In the genomic region with DNA sequence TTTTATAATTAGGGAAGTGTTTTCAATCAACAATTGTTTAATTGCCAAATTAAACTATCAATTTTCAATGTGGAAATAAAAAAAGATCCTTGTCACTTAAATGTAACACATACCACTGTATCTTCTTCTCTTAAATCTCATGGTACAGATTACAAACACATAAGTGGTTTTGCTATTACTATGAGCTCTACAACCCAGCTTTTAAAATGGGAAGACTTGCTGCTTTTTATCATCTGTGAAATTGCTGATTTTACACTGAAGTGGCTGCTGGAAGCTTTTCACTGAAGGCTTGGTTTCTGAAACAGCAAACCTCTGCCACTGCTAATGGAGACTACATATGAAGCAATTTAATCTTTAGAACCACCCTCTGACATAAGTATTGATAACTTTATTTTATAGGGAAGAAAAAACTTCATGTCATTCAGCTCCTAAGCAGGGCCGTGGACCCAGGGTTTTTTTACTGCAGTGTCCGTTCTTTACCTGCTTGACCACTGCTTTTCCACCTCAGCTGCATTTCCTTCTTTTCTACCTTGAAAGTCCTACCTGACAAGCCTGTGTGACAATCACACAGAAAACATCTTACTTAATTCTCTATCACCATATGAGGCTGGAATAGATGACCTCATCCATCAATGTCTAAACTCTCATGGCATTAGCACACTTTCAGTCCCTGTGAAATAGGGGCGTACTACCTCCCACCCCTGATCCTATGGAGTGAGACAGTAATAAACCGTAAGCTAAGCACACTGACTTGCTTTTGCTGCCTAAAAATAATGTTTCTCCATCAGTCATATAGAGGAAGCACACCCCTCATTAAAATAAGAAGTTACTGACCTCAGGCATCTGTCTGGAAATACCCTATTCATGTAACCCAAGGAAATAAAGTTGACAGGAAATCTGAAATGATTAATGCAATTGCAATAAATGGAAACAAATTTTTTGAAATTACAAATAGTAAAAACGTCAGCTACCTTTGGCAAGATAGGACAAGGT, we compare ENCODE assay signal across 25 cellular contexts. TPM values are rescaled to one million over a fixed set of nuclear protein-coding genes. Genes with fewer than 3 reads are reported as not detected.
DNase-seq lines count a peak whose midpoint lies in the region; ATAC-seq, FAIRE-seq and TF ChIP-seq lines count a peak whose summit lies in the region.
"Had no signal": no experiment of that assay in that cellular context is flagged by ENCODE, and none has a peak within 500 bp of the region (broad histone marks: within the 10 kb centered on the region; RNA-seq: fewer than 3 reads in every experiment).

No MANE protein-coding gene starts in this region.

- TF ChIP-seq EP300 in HepG2 (IDR thresholded peaks at IDR 0.05; ENCODE audit: low read depth in 2 of 2, low read length in 2 of 2), result no peak
- no peak for TF ChIP-seq EP300 in HepG2 (CRISPR knock-in tag; IDR thresholded peaks at IDR 0.05; ENCODE audit: borderline replicate concordance)

- no TSS peak for BruUV-seq in HepG2 (replicated peaks; lab: Mats Ljungman, UMichigan)

- H3K27ac ChIP-seq in SJCRH30 (peak overlapping the region; percentile 62), HepG2 (ENCODE audit: extremely low read length, insufficient read depth, low read length) (no peak overlapping the region), colonic mucosa (no peak overlapping the region)
- H3K27ac ChIP-seq: breast epithelium, coronary artery, neural progenitor cell, sigmoid colon, SJSA1, stomach, tibial artery had no signal

- intact Hi-C loops in HepG2 (cut with micrococcal nuclease; ENCODE audit: unreplicated experiment), result no loop called here
- intact Hi-C loops in colonic mucosa (cut with DNase I), result no loop called here

- WGBS in HepG2 (ENCODE audit: low lambda C conversion rate), result 23% methylated on average over 5 of the region's 5 CpGs

- no peak overlapping the region for H3K4me3 ChIP-seq in SJCRH30
- no peak overlapping the region for H3K4me3 ChIP-seq in HepG2 (replicated peaks in 1 of 3; ENCODE audit: insufficient read depth in 1 of 3, low read depth in 2 of 3, low read length in 3 of 3)
- H3K4me3 ChIP-seq in colonic mucosa, result no peak overlapping the region
- H3K4me3 ChIP-seq: breast epithelium, coronary artery, lung, neural progenitor cell, sigmoid colon, SJSA1, stomach, tibial artery had no signal

- no peaks in the 10 kb centered on the region for H3K27me3 ChIP-seq in SJCRH30
- no peaks in the 10 kb centered on the region for H3K27me3 ChIP-seq in HepG2 (ENCODE audit: control insufficient read depth in 1 of 2, insufficient read depth in 2 of 2, low read length in 2 of 2)
- H3K27me3 ChIP-seq in colonic mucosa, result no peaks in the 10 kb centered on the region
- H3K27me3 ChIP-seq: breast epithelium, neural progenitor cell, sigmoid colon, SJSA1, stomach, tibial artery had no signal

- H3K4me2 ChIP-seq in HepG2 (ENCODE audit: low read depth, low read length), result no peak overlapping the region
- H3K4me2 ChIP-seq: neural progenitor cell had no signal

- TF ChIP-seq CTCF in D721Med (IDR thresholded peaks at IDR 0.05; ENCODE audit: insufficient read depth, missing control alignments) (no peak), HepG2 (CRISPR knock-in tag; IDR thresholded peaks at IDR 0.05) (no peak), colonic mucosa (IDR thresholded peaks at IDR 0.05) (no peak)

- no peak overlapping the region for H2AFZ ChIP-seq in HepG2 (ENCODE audit: low read length)
- H2AFZ ChIP-seq: neural progenitor cell had no signal

- POLR2A ChIA-PET in HepG2 (lab: Yijun Ruan, JAX), result no interaction called here

- no peak for TF ChIP-seq POLR2A in HepG2 (IDR thresholded peaks at IDR 0.05; ENCODE audit: insufficient read depth in 1 of 2, low read depth in 2 of 2, low read length in 2 of 2)

- H3K9ac ChIP-seq in HepG2 (ENCODE audit: insufficient read depth, low read depth, low read length) (no peak overlapping the region), colonic mucosa (ENCODE audit: low read depth in 2 of 2, low read length in 2 of 2) (no peak overlapping the region)
- H3K9ac ChIP-seq: neural progenitor cell had no signal

- no peaks in the 10 kb centered on the region for H3K36me3 ChIP-seq in SJCRH30
- no peaks in the 10 kb centered on the region for H3K36me3 ChIP-seq in HepG2 (replicated peaks in 1 of 2; ENCODE audit: control insufficient read depth in 1 of 2, insufficient read depth in 2 of 2, low read length in 2 of 2)
- no peaks in the 10 kb centered on the region for H3K36me3 ChIP-seq in colonic mucosa
- H3K36me3 ChIP-seq: breast epithelium, neural progenitor cell, sigmoid colon, SJSA1, stomach, tibial artery had no signal

- DNase-seq in D721Med (ENCODE audit: insufficient read length, low spot score) (no peak), HT-29 (ENCODE audit: low spot score) (peak; percentile 44), SJCRH30 (peak; percentile 46 to 83), HepG2 (ENCODE audit: low spot score) (no peak), colonic mucosa (no peak), NCI-H2171 treated with DMSO at 0.1 percent for 48 hours (lab: John Stamatoyannopoulos, UW) (no peak), NCI-H1092 treated with DMSO at 0.1 percent for 48 hours (lab: John Stamatoyannopoulos, UW) (no peak)
- DNase-seq: activated CD4-positive, alpha-beta T cell treated with anti-CD3 and anti-CD28 coated beads for 4 hours; activated CD8-positive, alpha-beta memory T cell treated with anti-CD3 and anti-CD28 coated beads, Interleukin-2, amount 10 ng/mL, durations not matched to agents 7 days and 5 days; activated naive CD4-positive, alpha-beta T cell treated with anti-CD3 and anti-CD28 coated beads, Interleukin-2, amount 50 U/mL, for 16 hours; amygdala; CD4-positive, alpha-beta T cell; islet precursor cell; KG1; NCI-H1694 treated with DMSO at 0.1 percent for 48 hours; posterior cingulate gyrus; sigmoid colon; stomach; tibial artery had no signal

- CTCF ChIA-PET in HepG2 (lab: Yijun Ruan, JAX; ENCODE audit: low intra/inter-chr PET ratio, low total read pairs), result no interaction called here

- no peaks in the 10 kb centered on the region for H3K9me3 ChIP-seq in SJCRH30 (replicated peaks)
- no peaks in the 10 kb centered on the region for H3K9me3 ChIP-seq in HepG2 (ENCODE audit: low read length)
- H3K9me3 ChIP-seq in colonic mucosa, result no peaks in the 10 kb centered on the region
- H3K9me3 ChIP-seq: breast epithelium, sigmoid colon, SJSA1, stomach, tibial artery had no signal

- in situ Hi-C loops in HepG2 (cut with HindIII; ENCODE audit: extremely low pct_ligation_motif_present, low pct_unique_long_range_greater_than_20kb), result no loop called here

- peak; percentile 35 for FAIRE-seq in D721Med (lab: Jason Lieb, UNC)
- no peak for FAIRE-seq in HepG2 (lab: Jason Lieb, UNC)

- H3K4me1 ChIP-seq in SJCRH30, result peaks cover 22% of the 10 kb centered on the region
- H3K4me1 ChIP-seq in HepG2 (ENCODE audit: insufficient read depth, low read length), result peaks cover 6% of the 10 kb centered on the region
- no peaks in the 10 kb centered on the region for H3K4me1 ChIP-seq in colonic mucosa
- H3K4me1 ChIP-seq: breast epithelium, SJSA1, stomach, tibial artery had no signal

- no peaks in the 10 kb centered on the region for H4K20me1 ChIP-seq in HepG2 (ENCODE audit: insufficient read depth, low read length)

- ATAC-seq in HepG2 (no peak), GM18909 (IDR thresholded peaks at IDR 0.05; ENCODE audit: poor library complexity, unreplicated experiment) (no peak)
- ATAC-seq: activated CD8-positive, alpha-beta memory T cell treated with anti-CD3 and anti-CD28 coated beads, Interleukin-2, amount 10 ng/mL, durations not matched to agents 7 days and 5 days had no signal

- no peak for TF ChIP-seq RAD21 in HepG2 (CRISPR knock-in tag; IDR thresholded peaks at IDR 0.05)

- H3K79me2 ChIP-seq in HepG2 (ENCODE audit: insufficient read depth, low read length), result no peaks in the 10 kb centered on the region

TF ChIP-seq in HepG2, 621 proteins besides CTCF, POLR2A, EP300 and RAD21:
- TF ChIP-seq GZF1 (CRISPR knock-in tag; IDR thresholded peaks at IDR 0.05) (no peak), ATF7 (IDR thresholded peaks at IDR 0.05) (peak; percentile 81), ATF7 (CRISPR knock-in tag; IDR thresholded peaks at IDR 0.05) (no peak)

RNA-seq across cellular contexts. Expression of a gene that starts 19.2 kb away (rescaled TPM):
- total RNA-seq in HT-29 (2014; rRNA removed; shearing (Covaris generic)), result 0.10 and 0.16 TPM in 2 replicates
- total RNA-seq in SJCRH30 (2014; rRNA removed; shearing (Covaris generic)), result 27.1 and 27.7 TPM in 2 replicates
- total RNA-seq in HepG2 (2016; rRNA removed; fragmentation: Illumina TruSeq; extraction: Trizol) (not detected in 2 replicates), colonic mucosa (10 to 100 TPM in 1 of 2 donors, 1 to 10 TPM in 1; 4.1 to 25.5 TPM)
- total RNA-seq in HepG2 (2016; cell fraction: cytosol; rRNA removed; fragmentation: Illumina TruSeq; extraction: Trizol; ENCODE audit: low read depth), result not detected in 2 replicates
- total RNA-seq in HepG2 (2016; cell fraction: insoluble cytoplasmic fraction; rRNA removed; fragmentation: Illumina TruSeq; extraction: Trizol), result not detected in 2 replicates
- not detected in 2 replicates for total RNA-seq in HepG2 (2016; cell fraction: membrane; rRNA removed; fragmentation: Illumina TruSeq; extraction: Trizol)
- total RNA-seq in HepG2 (2016; cell fraction: nucleus; rRNA removed; fragmentation: Illumina TruSeq; extraction: Trizol), result not detected in 2 replicates
- not detected in 2 replicates for polyA plus RNA-seq in HepG2 (2011; rRNA removed)
- polyA plus RNA-seq in HepG2 (2011; cell fraction: cytosol; rRNA removed), result not detected in 2 replicates
- polyA plus RNA-seq in HepG2 (2011; cell fraction: nucleus; rRNA removed), result not detected in 2 replicates
- polyA plus RNA-seq in HepG2 (2012), result not detected in 2 replicates
- polyA plus RNA-seq in HepG2 (2016; cell fraction: cytosol; fragmentation: Illumina TruSeq; extraction: Trizol; ENCODE audit: low read depth), result not detected in 2 replicates
- polyA plus RNA-seq in HepG2 (2016; cell fraction: insoluble cytoplasmic fraction; fragmentation: Illumina TruSeq; extraction: Trizol; ENCODE audit: low read depth), result not detected in 2 replicates
- not detected in 2 replicates for polyA plus RNA-seq in HepG2 (2016; cell fraction: membrane; fragmentation: Illumina TruSeq; extraction: Trizol; ENCODE audit: low read depth)
- not detected in 2 replicates for polyA plus RNA-seq in HepG2 (2016; cell fraction: nucleus; fragmentation: Illumina TruSeq; extraction: Trizol; ENCODE audit: insufficient read depth, low read depth)
- under 0.01 TPM in 2 replicates for polyA minus RNA-seq in HepG2 (2011; rRNA and poly(A)+ RNA removed; ENCODE audit: low replicate concordance)
- polyA minus RNA-seq in HepG2 (2011; cell fraction: cytosol; rRNA and poly(A)+ RNA removed), result not detected in 2 replicates
- polyA minus RNA-seq in HepG2 (2011; cell fraction: nucleus; rRNA and poly(A)+ RNA removed), result not detected in 2 replicates

Comparison
In these comparisons a context has a peak if more than half of its experiments do, and no peak if none do; other contexts are left out.
1. DNase-seq: peak in HT-29 (single experiment) and SJCRH30 (2 of 2); none in D721Med (single experiment), HepG2 (single experiment), colonic mucosa (single experiment), NCI-H2171 treated with DMSO at 0.1 percent for 48 hours (single experiment) and NCI-H1092 treated with DMSO at 0.1 percent for 48 hours (single experiment).